Comparison of ENCODE assay signal across 1 cellular context in the genomic region with DNA sequence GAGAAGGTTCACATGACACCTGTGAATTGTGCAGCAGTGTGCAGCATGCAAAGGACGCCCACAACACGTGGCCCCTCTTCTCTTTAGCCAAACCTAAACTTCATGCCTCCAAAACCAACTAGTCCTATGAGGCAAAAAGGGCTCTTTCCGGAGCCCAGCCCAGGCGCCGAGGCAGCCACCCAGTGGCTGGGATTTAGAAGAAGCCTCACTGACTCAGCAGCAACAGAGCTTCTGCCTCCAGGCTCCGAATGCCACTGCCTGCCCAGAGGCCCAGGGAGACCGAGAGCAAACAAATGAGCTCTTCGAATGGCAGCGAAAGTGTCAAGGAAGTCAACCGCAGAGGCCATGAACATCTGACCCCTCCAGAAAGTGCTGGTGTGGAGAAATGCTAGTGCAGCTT.
TF ChIP-seq lines count a peak whose summit lies in the region.

No MANE protein-coding gene starts in this region.

TF ChIP-seq in GM23338, 12 proteins besides CTCF, POLR2A, EP300 and RAD21 (continued from another document):
- TF ChIP-seq, protein P1, sequence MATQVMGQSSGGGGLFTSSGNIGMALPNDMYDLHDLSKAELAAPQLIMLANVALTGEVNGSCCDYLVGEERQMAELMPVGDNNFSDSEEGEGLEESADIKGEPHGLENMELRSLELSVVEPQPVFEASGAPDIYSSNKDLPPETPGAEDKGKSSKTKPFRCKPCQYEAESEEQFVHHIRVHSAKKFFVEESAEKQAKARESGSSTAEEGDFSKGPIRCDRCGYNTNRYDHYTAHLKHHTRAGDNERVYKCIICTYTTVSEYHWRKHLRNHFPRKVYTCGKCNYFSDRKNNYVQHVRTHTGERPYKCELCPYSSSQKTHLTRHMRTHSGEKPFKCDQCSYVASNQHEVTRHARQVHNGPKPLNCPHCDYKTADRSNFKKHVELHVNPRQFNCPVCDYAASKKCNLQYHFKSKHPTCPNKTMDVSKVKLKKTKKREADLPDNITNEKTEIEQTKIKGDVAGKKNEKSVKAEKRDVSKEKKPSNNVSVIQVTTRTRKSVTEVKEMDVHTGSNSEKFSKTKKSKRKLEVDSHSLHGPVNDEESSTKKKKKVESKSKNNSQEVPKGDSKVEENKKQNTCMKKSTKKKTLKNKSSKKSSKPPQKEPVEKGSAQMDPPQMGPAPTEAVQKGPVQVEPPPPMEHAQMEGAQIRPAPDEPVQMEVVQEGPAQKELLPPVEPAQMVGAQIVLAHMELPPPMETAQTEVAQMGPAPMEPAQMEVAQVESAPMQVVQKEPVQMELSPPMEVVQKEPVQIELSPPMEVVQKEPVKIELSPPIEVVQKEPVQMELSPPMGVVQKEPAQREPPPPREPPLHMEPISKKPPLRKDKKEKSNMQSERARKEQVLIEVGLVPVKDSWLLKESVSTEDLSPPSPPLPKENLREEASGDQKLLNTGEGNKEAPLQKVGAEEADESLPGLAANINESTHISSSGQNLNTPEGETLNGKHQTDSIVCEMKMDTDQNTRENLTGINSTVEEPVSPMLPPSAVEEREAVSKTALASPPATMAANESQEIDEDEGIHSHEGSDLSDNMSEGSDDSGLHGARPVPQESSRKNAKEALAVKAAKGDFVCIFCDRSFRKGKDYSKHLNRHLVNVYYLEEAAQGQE (IDR thresholded peaks at IDR 0.05; ENCODE audit: unreplicated experiment): no peak
- TF ChIP-seq ZNF114 (CRISPR knock-in tag; IDR thresholded peaks at IDR 0.05) (no peak), STAT1 (IDR thresholded peaks at IDR 0.05; ENCODE audit: unreplicated experiment) (no peak), CREB1 (CRISPR knock-in tag; IDR thresholded peaks at IDR 0.05; ENCODE audit: low read depth) (no peak)
